In the genomic region with DNA sequence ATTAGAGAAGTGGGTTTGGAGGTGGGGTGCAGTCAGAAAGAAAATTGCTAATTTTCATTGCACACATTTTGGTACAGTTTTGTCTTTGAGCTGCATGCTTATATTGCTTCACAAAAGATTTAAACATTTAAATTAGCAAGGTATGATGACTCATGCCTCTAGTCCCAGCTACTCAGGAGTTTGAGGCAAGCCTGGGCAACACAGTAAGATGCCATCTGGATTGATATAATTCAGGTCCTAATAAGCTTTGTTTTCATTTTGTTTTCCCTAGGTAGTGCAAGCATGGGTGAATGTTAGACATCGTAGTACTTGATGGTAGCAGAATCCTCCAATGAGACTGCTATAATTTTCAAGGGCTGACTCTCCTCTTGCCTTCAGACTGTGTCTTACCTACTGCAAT, we compare ENCODE assay signal across 34 cellular contexts.
"Had no signal": no experiment of that assay in that cellular context is flagged by ENCODE, and none has a peak within 500 bp of the region (broad histone marks: within the 10 kb centered on the region; RNA-seq: fewer than 3 reads in every experiment).

No MANE protein-coding gene starts in this region.

- H3K4me3 ChIP-seq: body of pancreas, cardiac muscle cell, colonic mucosa, esophagus muscularis mucosa, gastroesophageal sphincter had no signal

- ATAC-seq: activated CD4-positive, alpha-beta T cell treated with anti-CD3 and anti-CD28 coated beads for 36 hours; activated CD4-positive, CD25-positive, alpha-beta regulatory T cell treated with anti-CD3 and anti-CD28 coated beads, Interleukin-2, amount 50 U/mL, for 24 hours; activated T-cell treated with anti-CD3 and anti-CD28 coated beads, Interleukin-2, amount 50 U/mL, for 72 hours; body of pancreas; gastroesophageal sphincter; T-cell had no signal

- DNase-seq: activated B cell treated with CpG ODN at 0.5 μM for 24 hours; activated CD4-positive, alpha-beta memory T cell treated with anti-CD3 and anti-CD28 coated beads for 36 hours; activated CD4-positive, alpha-beta T cell treated with anti-CD3 and anti-CD28 coated beads for 36 hours; activated CD4-positive, alpha-beta T cell treated with anti-CD3 and anti-CD28 coated beads, Interleukin-2, amount 10 ng/mL, durations not matched to agents 24 days and 14 days; activated CD8-positive, alpha-beta memory T cell treated with anti-CD3 and anti-CD28 coated beads, Interleukin-2, amount 50 U/mL, for 48 hours; activated effector memory CD4-positive, alpha-beta T cell treated with Interleukin-2 at 50 U/mL for 16 hours; activated gamma-delta T cell treated with Interleukin-2 at 50 U/mL for 16 hours; activated naive CD4-positive, alpha-beta T cell treated with anti-CD3 and anti-CD28 coated beads, Interleukin-2, amount 50 U/mL, for 16 hours; activated naive CD4-positive, alpha-beta T cell treated with Interleukin-2 at 50 U/mL for 16 hours; activated T-cell treated with anti-CD3 and anti-CD28 coated beads for 4 hours; activated T-cell treated with anti-CD3 and anti-CD28 coated beads, Interleukin-2, amount 50 U/mL, for 24 hours; activated T-cell treated with anti-CD3 and anti-CD28 coated beads, Interleukin-2, amount 50 U/mL, for 72 hours; amniotic stem cell; anterior cingulate cortex; body of pancreas; central memory CD4-positive, alpha-beta T cell; cerebellar nuclear complex; colonic mucosa; effector CD8-positive, alpha-beta T cell; erythroblast; foreskin melanocyte; hippocampal formation; T-cell; T1000; WERI-Rb-1 had no signal

- FAIRE-seq: endometrium, endothelial cell of umbilical vein had no signal

- H3K27me3 ChIP-seq: body of pancreas, cardiac muscle cell, colonic mucosa, esophagus muscularis mucosa, gastroesophageal sphincter had no signal

- H3K27ac ChIP-seq: body of pancreas, cardiac muscle cell, colonic mucosa, esophagus muscularis mucosa, gastroesophageal sphincter, WERI-Rb-1 had no signal

- H3K4me1 Mint-ChIP-seq: activated B cell treated with CpG ODN at 0.5 μM for 24 hours; activated CD4-positive, alpha-beta T cell treated with anti-CD3 and anti-CD28 coated beads for 36 hours; activated CD4-positive, alpha-beta T cell treated with anti-CD3 and anti-CD28 coated beads, Interleukin-2, amount 10 ng/mL, durations not matched to agents 24 days and 14 days; T-cell had no signal

- H3K27me3 Mint-ChIP-seq: activated B cell treated with CpG ODN at 0.5 μM for 24 hours; activated CD4-positive, alpha-beta memory T cell treated with anti-CD3 and anti-CD28 coated beads for 36 hours; activated CD4-positive, alpha-beta T cell treated with anti-CD3 and anti-CD28 coated beads for 36 hours; activated CD4-positive, alpha-beta T cell treated with anti-CD3 and anti-CD28 coated beads, Interleukin-2, amount 10 ng/mL, durations not matched to agents 24 days and 14 days; activated naive CD8-positive, alpha-beta T cell; activated T-cell treated with anti-CD3 and anti-CD28 coated beads, Interleukin-2, amount 50 U/mL, for 24 hours; T-cell had no signal

- H3K4me3 Mint-ChIP-seq: activated B cell treated with CpG ODN at 0.5 μM for 24 hours; activated CD4-positive, alpha-beta memory T cell treated with anti-CD3 and anti-CD28 coated beads for 36 hours; activated CD4-positive, alpha-beta T cell treated with anti-CD3 and anti-CD28 coated beads for 36 hours; activated CD4-positive, alpha-beta T cell treated with anti-CD3 and anti-CD28 coated beads, Interleukin-2, amount 10 ng/mL, durations not matched to agents 24 days and 14 days; activated naive CD8-positive, alpha-beta T cell; activated T-cell treated with anti-CD3 and anti-CD28 coated beads, Interleukin-2, amount 50 U/mL, for 24 hours; activated T-cell treated with anti-CD3 and anti-CD28 coated beads, Interleukin-2, amount 50 U/mL, for 72 hours; T-cell; T-helper 1 cell treated with Interleukin-12 subunit alpha and Interleukin-12 subunit beta and Interleukin-4 antibody, amounts not matched to agents 30 μg/mL and 1 μg/mL, for 36 hours; T-helper 2 cell treated with Interferon-gamma antibody and Interleukin-4, amounts not matched to agents 5 μg/mL and 100 μg/mL, for 36 hours had no signal

- H3K36me3 ChIP-seq: cardiac muscle cell, colonic mucosa, esophagus muscularis mucosa, gastroesophageal sphincter, WERI-Rb-1 had no signal

- H3K4me1 ChIP-seq: body of pancreas, colonic mucosa, esophagus muscularis mucosa, gastroesophageal sphincter had no signal

- H3K27ac Mint-ChIP-seq: activated B cell treated with CpG ODN at 0.5 μM for 24 hours; activated CD4-positive, alpha-beta memory T cell treated with anti-CD3 and anti-CD28 coated beads for 36 hours; activated CD4-positive, alpha-beta T cell treated with anti-CD3 and anti-CD28 coated beads for 36 hours; activated CD4-positive, alpha-beta T cell treated with anti-CD3 and anti-CD28 coated beads, Interleukin-2, amount 10 ng/mL, durations not matched to agents 24 days and 14 days; activated naive CD8-positive, alpha-beta T cell; activated T-cell treated with anti-CD3 and anti-CD28 coated beads, Interleukin-2, amount 50 U/mL, for 24 hours; activated T-cell treated with anti-CD3 and anti-CD28 coated beads, Interleukin-2, amount 50 U/mL, for 72 hours; T-cell; T-helper 1 cell treated with Interleukin-12 subunit alpha and Interleukin-12 subunit beta and Interleukin-4 antibody, amounts not matched to agents 30 μg/mL and 1 μg/mL, for 36 hours; T-helper 2 cell treated with Interferon-gamma antibody and Interleukin-4, amounts not matched to agents 5 μg/mL and 100 μg/mL, for 36 hours had no signal

- H3K9me3 Mint-ChIP-seq: activated CD4-positive, alpha-beta T cell treated with anti-CD3 and anti-CD28 coated beads, Interleukin-2, amount 10 ng/mL, durations not matched to agents 24 days and 14 days; activated T-cell treated with anti-CD3 and anti-CD28 coated beads, Interleukin-2, amount 50 U/mL, for 24 hours; T-helper 1 cell treated with Interleukin-12 subunit alpha and Interleukin-12 subunit beta and Interleukin-4 antibody, amounts not matched to agents 30 μg/mL and 1 μg/mL, for 36 hours had no signal

- H3K36me3 Mint-ChIP-seq: activated CD4-positive, alpha-beta memory T cell treated with anti-CD3 and anti-CD28 coated beads for 36 hours; activated naive CD8-positive, alpha-beta T cell; T-cell had no signal
